7 cellular contexts compared by ENCODE assay signal in genomic region chr9:85715587-85715986, GRCh38. TPM values are rescaled to one million over a fixed set of nuclear protein-coding genes. Genes with fewer than 3 reads are reported as not detected.
DNase-seq lines count a peak whose midpoint lies in the region; ATAC-seq and FAIRE-seq lines count a peak whose summit lies in the region.

No MANE protein-coding gene starts in this region.

- peak; percentile 85 for FAIRE-seq in GM19239 (lab: Jason Lieb, UNC)

- ATAC-seq in HG02885 (IDR thresholded peaks at IDR 0.05; ENCODE audit: poor library complexity, unreplicated experiment): peak; percentile 50

- peak; percentile 9 for DNase-seq in GM19239 (ENCODE audit: insufficient read length, low spot score)
- DNase-seq in SIG-M5 treated with dmso at 0.1 percent for 504 hours (lab: John Stamatoyannopoulos, UW; ENCODE audit: unreplicated experiment): peak; percentile 92
- DNase-seq in renal cortical epithelial cell (ENCODE audit: low read depth): peak; percentile 38
- no peak for DNase-seq in COLO829 (ENCODE audit: low spot score)
- DNase-seq in activated gamma-delta T cell treated with Interleukin-2 at 50 U/mL for 16 hours: no peak
- DNase-seq in DMS53 treated with DMSO at 0.1 percent for 48 hours (lab: John Stamatoyannopoulos, UW; ENCODE audit: unreplicated experiment): no peak

RNA-seq across cellular contexts. Expression of gene AGTPBP1, which starts 26.2 kb away (rescaled TPM):
- 37.9 and 47.8 TPM in 2 replicates for total RNA-seq in renal cortical epithelial cell

Comparison
In these comparisons a context has a peak if more than half of its experiments do, and no peak if none do; other contexts are left out.
1. DNase-seq: peak in GM19239 (single experiment), SIG-M5 treated with dmso at 0.1 percent for 504 hours (single experiment) and renal cortical epithelial cell (single experiment); none in COLO829 (single experiment), activated gamma-delta T cell treated with Interleukin-2 at 50 U/mL for 16 hours (single experiment) and DMS53 treated with DMSO at 0.1 percent for 48 hours (single experiment).